In genomic region chr14:87449016-87449415, GRCh38 we compare ENCODE assay signal across 25 cellular contexts.
"Had no signal": no experiment of that assay in that cellular context is flagged by ENCODE, and none has a peak within 500 bp of the region (broad histone marks: within the 10 kb centered on the region; RNA-seq: fewer than 3 reads in every experiment).

No MANE protein-coding gene starts in this region.

- H3K4me1 Mint-ChIP-seq: activated CD4-positive, alpha-beta T cell treated with anti-CD3 and anti-CD28 coated beads, Interleukin-2, amount 10 ng/mL, durations not matched to agents 24 days and 14 days; activated naive CD4-positive, alpha-beta T cell treated with anti-CD3 and anti-CD28 coated beads, Interleukin-2, amount 50 U/mL, for 24 hours; activated naive CD8-positive, alpha-beta T cell treated with anti-CD3 and anti-CD28 coated beads, Interleukin-2, amount 10 ng/mL, durations not matched to agents 7 days and 5 days had no signal

- H3K36me3 Mint-ChIP-seq: activated naive CD4-positive, alpha-beta T cell treated with anti-CD3 and anti-CD28 coated beads, Interleukin-2, amount 50 U/mL, for 24 hours; activated naive CD8-positive, alpha-beta T cell treated with anti-CD3 and anti-CD28 coated beads, Interleukin-2, amount 10 ng/mL, durations not matched to agents 7 days and 5 days had no signal

- H3K4me1 ChIP-seq: ascending aorta, SJCRH30 had no signal

- H3K4me3 ChIP-seq: ascending aorta, K562, PC-9, SJCRH30, SK-N-MC had no signal

- H3K4me3 Mint-ChIP-seq: activated CD4-positive, alpha-beta T cell treated with anti-CD3 and anti-CD28 coated beads, Interleukin-2, amount 10 ng/mL, durations not matched to agents 24 days and 14 days; activated CD8-positive, alpha-beta T cell treated with anti-CD3 and anti-CD28 coated beads, Interleukin-2, amount 10 ng/mL, durations not matched to agents 7 days and 5 days; activated naive CD4-positive, alpha-beta T cell treated with anti-CD3 and anti-CD28 coated beads, Interleukin-2, amount 50 U/mL, for 24 hours; activated naive CD8-positive, alpha-beta T cell treated with anti-CD3 and anti-CD28 coated beads, Interleukin-2, amount 10 ng/mL, durations not matched to agents 7 days and 5 days; activated T-cell treated with anti-CD3 and anti-CD28 coated beads, Interleukin-2, amount 50 U/mL, for 24 hours; T-helper 1 cell treated with Interleukin-12 subunit alpha and Interleukin-12 subunit beta and Interleukin-4 antibody, amounts not matched to agents 30 μg/mL and 1 μg/mL, for 36 hours; T-helper 2 cell treated with Interferon-gamma antibody and Interleukin-4, amounts not matched to agents 5 μg/mL and 100 μg/mL, for 36 hours had no signal

- H3K9me3 ChIP-seq: ascending aorta, SJCRH30 had no signal

- H3K36me3 ChIP-seq: ascending aorta, SJCRH30 had no signal

- DNase-seq: activated CD4-positive, alpha-beta T cell treated with anti-CD3 and anti-CD28 coated beads, Interleukin-2, amount 10 ng/mL, durations not matched to agents 24 days and 14 days; activated CD4-positive, alpha-beta T cell treated with anti-CD3 and anti-CD28 coated beads, Interleukin-2, amount 50 U/mL, for 4 hours; activated CD8-positive, alpha-beta T cell treated with anti-CD3 and anti-CD28 coated beads, Interleukin-2, amount 10 ng/mL, durations not matched to agents 7 days and 5 days; activated gamma-delta T cell; activated naive CD4-positive, alpha-beta T cell treated with Interleukin-2 at 50 U/mL for 16 hours; activated naive CD8-positive, alpha-beta T cell treated with anti-CD3 and anti-CD28 coated beads, Interleukin-2, amount 10 ng/mL, durations not matched to agents 7 days and 5 days; activated T-cell treated with anti-CD3 and anti-CD28 coated beads, Interleukin-2, amount 50 U/mL, for 24 hours; amygdala; caudate nucleus; cerebellar nuclear complex; NCI-H1436 treated with DMSO at 0.1 percent for 48 hours; NCI-H1694 treated with DMSO at 0.1 percent for 48 hours; NCI-H2029; NCI-H345; NCI-H510A treated with DMSO at 0.1 percent for 48 hours; PC-9; SHP77; SJCRH30 had no signal

- H3K27me3 Mint-ChIP-seq: activated CD4-positive, alpha-beta T cell treated with anti-CD3 and anti-CD28 coated beads, Interleukin-2, amount 10 ng/mL, durations not matched to agents 24 days and 14 days; activated naive CD4-positive, alpha-beta T cell treated with anti-CD3 and anti-CD28 coated beads, Interleukin-2, amount 50 U/mL, for 24 hours; activated naive CD8-positive, alpha-beta T cell treated with anti-CD3 and anti-CD28 coated beads, Interleukin-2, amount 10 ng/mL, durations not matched to agents 7 days and 5 days; activated T-cell treated with anti-CD3 and anti-CD28 coated beads, Interleukin-2, amount 50 U/mL, for 24 hours had no signal

- H3K9me3 Mint-ChIP-seq: activated naive CD4-positive, alpha-beta T cell treated with anti-CD3 and anti-CD28 coated beads, Interleukin-2, amount 50 U/mL, for 24 hours; activated naive CD8-positive, alpha-beta T cell treated with anti-CD3 and anti-CD28 coated beads, Interleukin-2, amount 10 ng/mL, durations not matched to agents 7 days and 5 days; T-helper 1 cell treated with Interleukin-12 subunit alpha and Interleukin-12 subunit beta and Interleukin-4 antibody, amounts not matched to agents 30 μg/mL and 1 μg/mL, for 36 hours had no signal

- H3K27ac Mint-ChIP-seq: activated CD4-positive, alpha-beta T cell treated with anti-CD3 and anti-CD28 coated beads, Interleukin-2, amount 10 ng/mL, durations not matched to agents 24 days and 14 days; activated CD8-positive, alpha-beta T cell treated with anti-CD3 and anti-CD28 coated beads, Interleukin-2, amount 10 ng/mL, durations not matched to agents 7 days and 5 days; activated naive CD4-positive, alpha-beta T cell treated with anti-CD3 and anti-CD28 coated beads, Interleukin-2, amount 50 U/mL, for 24 hours; activated naive CD8-positive, alpha-beta T cell treated with anti-CD3 and anti-CD28 coated beads, Interleukin-2, amount 10 ng/mL, durations not matched to agents 7 days and 5 days; activated T-cell treated with anti-CD3 and anti-CD28 coated beads, Interleukin-2, amount 50 U/mL, for 24 hours; activated T-helper 2 cell treated with anti-CD3 and anti-CD28 coated beads, Interferon-gamma antibody, Interleukin-2, Interleukin-4, amounts not matched to agents 10 μg/mL and 5 μg/mL and 100 μg/mL, durations not matched to agents 14 hours and 24 hours and 36 hours; T-helper 1 cell treated with Interleukin-12 subunit alpha and Interleukin-12 subunit beta and Interleukin-4 antibody, amounts not matched to agents 30 μg/mL and 1 μg/mL, for 36 hours; T-helper 2 cell treated with Interferon-gamma antibody and Interleukin-4, amounts not matched to agents 5 μg/mL and 100 μg/mL, for 36 hours had no signal

- H3K27ac ChIP-seq: ascending aorta, PC-9, SJCRH30, SK-N-MC had no signal

- H3K27me3 ChIP-seq: ascending aorta, SJCRH30 had no signal

- ATAC-seq: activated CD8-positive, alpha-beta T cell treated with anti-CD3 and anti-CD28 coated beads, Interleukin-2, amount 10 ng/mL, durations not matched to agents 7 days and 5 days; K562 had no signal
